1 cellular context compared by ENCODE assay signal in the genomic region with DNA sequence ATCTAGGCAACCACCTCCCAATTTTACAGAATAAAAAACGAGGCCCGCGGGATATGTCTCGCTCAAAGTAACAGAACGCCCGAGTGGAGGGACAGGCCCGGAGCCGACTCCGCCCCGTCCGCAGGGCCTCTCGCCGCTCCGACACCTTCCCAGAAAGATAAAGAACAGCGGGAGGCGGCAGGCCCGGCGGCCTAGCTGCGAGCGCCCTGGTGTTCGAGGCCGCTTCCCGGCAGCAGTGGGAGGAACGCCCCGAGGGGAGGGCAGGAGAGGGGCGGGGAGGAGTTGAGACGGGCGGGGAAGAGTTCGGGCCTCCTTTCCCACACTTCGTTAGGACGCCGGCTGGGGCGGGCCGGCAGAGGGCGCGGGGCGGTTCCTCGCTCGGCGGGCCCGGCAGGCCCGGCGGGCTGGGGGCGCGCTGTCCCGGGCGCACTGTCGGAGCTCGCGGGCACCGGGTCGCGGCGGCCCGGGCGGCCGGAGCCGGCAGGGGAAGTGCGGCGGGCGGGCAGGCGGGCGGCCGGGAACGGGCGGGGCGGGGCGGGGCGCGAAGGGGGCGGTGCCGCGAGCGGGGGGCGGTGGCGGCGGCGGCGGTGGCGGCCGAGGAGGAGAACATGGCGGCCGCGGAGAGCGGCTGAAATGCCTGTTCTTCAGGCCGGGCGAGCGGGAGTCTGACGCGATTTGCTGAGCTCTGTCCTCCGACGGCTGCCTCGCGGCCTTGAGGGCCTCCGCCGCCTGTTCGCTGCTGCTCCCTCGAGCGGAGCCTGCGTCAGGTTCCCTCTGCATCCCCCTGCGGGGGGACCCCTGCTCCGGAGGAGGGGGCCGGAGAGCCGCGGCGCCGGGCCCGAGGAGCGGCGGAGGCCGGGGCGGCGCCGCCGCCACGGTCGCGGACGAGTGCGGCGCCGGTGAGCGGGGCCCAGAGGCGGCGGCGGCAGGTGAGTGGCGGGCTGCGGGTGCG.
A peak's percentile ranks its signal among the peaks of the same experiment; 100 is the strongest.
TF ChIP-seq lines count a peak whose summit lies in the region.

A gene (plus strand): TSS at position 581 of the 952 bp plus-strand sequence. CDS start 167,424 bp downstream, outside the sequence.

TF ChIP-seq in HEK293, 187 proteins besides CTCF, POLR2A, EP300 and RAD21 (continued from another document and continues in another):
- TF ChIP-seq, protein P1, sequence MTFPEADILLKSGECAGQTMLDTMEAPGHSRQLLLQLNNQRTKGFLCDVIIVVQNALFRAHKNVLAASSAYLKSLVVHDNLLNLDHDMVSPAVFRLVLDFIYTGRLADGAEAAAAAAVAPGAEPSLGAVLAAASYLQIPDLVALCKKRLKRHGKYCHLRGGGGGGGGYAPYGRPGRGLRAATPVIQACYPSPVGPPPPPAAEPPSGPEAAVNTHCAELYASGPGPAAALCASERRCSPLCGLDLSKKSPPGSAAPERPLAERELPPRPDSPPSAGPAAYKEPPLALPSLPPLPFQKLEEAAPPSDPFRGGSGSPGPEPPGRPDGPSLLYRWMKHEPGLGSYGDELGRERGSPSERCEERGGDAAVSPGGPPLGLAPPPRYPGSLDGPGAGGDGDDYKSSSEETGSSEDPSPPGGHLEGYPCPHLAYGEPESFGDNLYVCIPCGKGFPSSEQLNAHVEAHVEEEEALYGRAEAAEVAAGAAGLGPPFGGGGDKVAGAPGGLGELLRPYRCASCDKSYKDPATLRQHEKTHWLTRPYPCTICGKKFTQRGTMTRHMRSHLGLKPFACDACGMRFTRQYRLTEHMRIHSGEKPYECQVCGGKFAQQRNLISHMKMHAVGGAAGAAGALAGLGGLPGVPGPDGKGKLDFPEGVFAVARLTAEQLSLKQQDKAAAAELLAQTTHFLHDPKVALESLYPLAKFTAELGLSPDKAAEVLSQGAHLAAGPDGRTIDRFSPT (tag by site-specific recombination; IDR thresholded peaks at IDR 0.05) = 0 out of 2 replicates have a peak, but pooled peaks have one; percentile 35
- TF ChIP-seq, protein P2, sequence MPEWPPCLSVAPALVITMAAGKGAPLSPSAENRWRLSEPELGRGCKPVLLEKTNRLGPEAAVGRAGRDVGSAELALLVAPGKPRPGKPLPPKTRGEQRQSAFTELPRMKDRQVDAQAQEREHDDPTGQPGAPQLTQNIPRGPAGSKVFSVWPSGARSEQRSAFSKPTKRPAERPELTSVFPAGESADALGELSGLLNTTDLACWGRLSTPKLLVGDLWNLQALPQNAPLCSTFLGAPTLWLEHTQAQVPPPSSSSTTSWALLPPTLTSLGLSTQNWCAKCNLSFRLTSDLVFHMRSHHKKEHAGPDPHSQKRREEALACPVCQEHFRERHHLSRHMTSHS (tag by site-specific recombination; IDR thresholded peaks at IDR 0.05) = no peak
- TF ChIP-seq BCL11A (tag by site-specific recombination; IDR thresholded peaks at IDR 0.05; ENCODE audit: low read depth) = 0 out of 2 replicates have a peak, but pooled peaks have one; percentile 24
- TF ChIP-seq KLF10 (tag by site-specific recombination; IDR thresholded peaks at IDR 0.05) = peak; percentile 57; the same call in 1 of the 2 replicates
- TF ChIP-seq ZNF416 (tag by site-specific recombination; IDR thresholded peaks at IDR 0.05) = no peak
- 0 out of 2 replicates have a peak, but pooled peaks have one; percentile 35 for TF ChIP-seq ZNF660 (tag by site-specific recombination; IDR thresholded peaks at IDR 0.05)
- TF ChIP-seq BCL11B (tag by site-specific recombination; IDR thresholded peaks at IDR 0.05; ENCODE audit: low read depth) = no peak
- TF ChIP-seq ZNF548 (tag by site-specific recombination; IDR thresholded peaks at IDR 0.05) = no peak
- TF ChIP-seq, protein P3, sequence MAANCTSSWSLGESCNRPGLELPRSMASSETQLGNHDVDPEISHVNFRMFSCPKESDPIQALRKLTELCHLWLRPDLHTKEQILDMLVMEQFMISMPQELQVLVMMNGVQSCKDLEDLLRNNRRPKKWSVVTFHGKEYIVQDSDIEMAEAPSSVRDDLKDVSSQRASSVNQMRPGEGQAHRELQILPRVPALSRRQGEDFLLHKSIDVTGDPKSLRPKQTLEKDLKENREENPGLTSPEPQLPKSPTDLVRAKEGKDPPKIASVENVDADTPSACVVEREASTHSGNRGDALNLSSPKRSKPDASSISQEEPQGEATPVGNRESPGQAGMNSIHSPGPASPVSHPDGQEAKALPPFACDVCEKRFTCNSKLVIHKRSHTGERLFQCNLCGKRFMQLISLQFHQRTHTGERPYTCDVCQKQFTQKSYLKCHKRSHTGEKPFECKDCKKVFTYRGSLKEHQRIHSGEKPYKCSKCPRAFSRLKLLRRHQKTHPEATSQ (tag by site-specific recombination; IDR thresholded peaks at IDR 0.05) = no peak
- TF ChIP-seq ZNF239 (tag by site-specific recombination; IDR thresholded peaks at IDR 0.05) = no peak
- no peak for TF ChIP-seq ZNF112 (tag by site-specific recombination; IDR thresholded peaks at IDR 0.05)
- TF ChIP-seq, protein P4, sequence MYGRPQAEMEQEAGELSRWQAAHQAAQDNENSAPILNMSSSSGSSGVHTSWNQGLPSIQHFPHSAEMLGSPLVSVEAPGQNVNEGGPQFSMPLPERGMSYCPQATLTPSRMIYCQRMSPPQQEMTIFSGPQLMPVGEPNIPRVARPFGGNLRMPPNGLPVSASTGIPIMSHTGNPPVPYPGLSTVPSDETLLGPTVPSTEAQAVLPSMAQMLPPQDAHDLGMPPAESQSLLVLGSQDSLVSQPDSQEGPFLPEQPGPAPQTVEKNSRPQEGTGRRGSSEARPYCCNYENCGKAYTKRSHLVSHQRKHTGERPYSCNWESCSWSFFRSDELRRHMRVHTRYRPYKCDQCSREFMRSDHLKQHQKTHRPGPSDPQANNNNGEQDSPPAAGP (tag by site-specific recombination; IDR thresholded peaks at IDR 0.05) = no peak; the same call in 1 of the 2 replicates
- TF ChIP-seq ZBTB1 (tag by site-specific recombination; IDR thresholded peaks at IDR 0.05) = no peak
- peak; percentile 32; the same call in 1 of the 2 replicates for TF ChIP-seq ZXDB (tag by site-specific recombination; IDR thresholded peaks at IDR 0.05)
- TF ChIP-seq, protein P5, sequence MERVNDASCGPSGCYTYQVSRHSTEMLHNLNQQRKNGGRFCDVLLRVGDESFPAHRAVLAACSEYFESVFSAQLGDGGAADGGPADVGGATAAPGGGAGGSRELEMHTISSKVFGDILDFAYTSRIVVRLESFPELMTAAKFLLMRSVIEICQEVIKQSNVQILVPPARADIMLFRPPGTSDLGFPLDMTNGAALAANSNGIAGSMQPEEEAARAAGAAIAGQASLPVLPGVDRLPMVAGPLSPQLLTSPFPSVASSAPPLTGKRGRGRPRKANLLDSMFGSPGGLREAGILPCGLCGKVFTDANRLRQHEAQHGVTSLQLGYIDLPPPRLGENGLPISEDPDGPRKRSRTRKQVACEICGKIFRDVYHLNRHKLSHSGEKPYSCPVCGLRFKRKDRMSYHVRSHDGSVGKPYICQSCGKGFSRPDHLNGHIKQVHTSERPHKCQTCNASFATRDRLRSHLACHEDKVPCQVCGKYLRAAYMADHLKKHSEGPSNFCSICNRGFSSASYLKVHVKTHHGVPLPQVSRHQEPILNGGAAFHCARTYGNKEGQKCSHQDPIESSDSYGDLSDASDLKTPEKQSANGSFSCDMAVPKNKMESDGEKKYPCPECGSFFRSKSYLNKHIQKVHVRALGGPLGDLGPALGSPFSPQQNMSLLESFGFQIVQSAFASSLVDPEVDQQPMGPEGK (tag by site-specific recombination; IDR thresholded peaks at IDR 0.05) = peak; percentile 33; the same call in 1 of the 2 replicates
- no peak for TF ChIP-seq ZNF184 (tag by site-specific recombination; IDR thresholded peaks at IDR 0.05)
- no peak for TF ChIP-seq OVOL3 (tag by site-specific recombination; IDR thresholded peaks at IDR 0.05)
- TF ChIP-seq, protein P6, sequence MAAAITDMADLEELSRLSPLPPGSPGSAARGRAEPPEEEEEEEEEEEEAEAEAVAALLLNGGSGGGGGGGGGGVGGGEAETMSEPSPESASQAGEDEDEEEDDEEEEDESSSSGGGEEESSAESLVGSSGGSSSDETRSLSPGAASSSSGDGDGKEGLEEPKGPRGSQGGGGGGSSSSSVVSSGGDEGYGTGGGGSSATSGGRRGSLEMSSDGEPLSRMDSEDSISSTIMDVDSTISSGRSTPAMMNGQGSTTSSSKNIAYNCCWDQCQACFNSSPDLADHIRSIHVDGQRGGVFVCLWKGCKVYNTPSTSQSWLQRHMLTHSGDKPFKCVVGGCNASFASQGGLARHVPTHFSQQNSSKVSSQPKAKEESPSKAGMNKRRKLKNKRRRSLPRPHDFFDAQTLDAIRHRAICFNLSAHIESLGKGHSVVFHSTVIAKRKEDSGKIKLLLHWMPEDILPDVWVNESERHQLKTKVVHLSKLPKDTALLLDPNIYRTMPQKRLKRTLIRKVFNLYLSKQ (tag by site-specific recombination; IDR thresholded peaks at IDR 0.05; ENCODE audit: borderline replicate concordance) = no peak
- TF ChIP-seq ZNF23 (tag by site-specific recombination; IDR thresholded peaks at IDR 0.05; ENCODE audit: borderline replicate concordance) = no peak
- no peak for TF ChIP-seq SALL2 (tag by site-specific recombination; IDR thresholded peaks at IDR 0.05; ENCODE audit: borderline replicate concordance)
- no peak for TF ChIP-seq ZNF324 (tag by site-specific recombination; IDR thresholded peaks at IDR 0.05)
- TF ChIP-seq, protein P7, sequence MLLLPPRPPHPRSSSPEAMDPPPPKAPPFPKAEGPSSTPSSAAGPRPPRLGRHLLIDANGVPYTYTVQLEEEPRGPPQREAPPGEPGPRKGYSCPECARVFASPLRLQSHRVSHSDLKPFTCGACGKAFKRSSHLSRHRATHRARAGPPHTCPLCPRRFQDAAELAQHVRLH (tag by site-specific recombination; IDR thresholded peaks at IDR 0.05) = no peak
- TF ChIP-seq ZNF701 (tag by site-specific recombination; IDR thresholded peaks at IDR 0.05) = no peak
- TF ChIP-seq, protein P8, sequence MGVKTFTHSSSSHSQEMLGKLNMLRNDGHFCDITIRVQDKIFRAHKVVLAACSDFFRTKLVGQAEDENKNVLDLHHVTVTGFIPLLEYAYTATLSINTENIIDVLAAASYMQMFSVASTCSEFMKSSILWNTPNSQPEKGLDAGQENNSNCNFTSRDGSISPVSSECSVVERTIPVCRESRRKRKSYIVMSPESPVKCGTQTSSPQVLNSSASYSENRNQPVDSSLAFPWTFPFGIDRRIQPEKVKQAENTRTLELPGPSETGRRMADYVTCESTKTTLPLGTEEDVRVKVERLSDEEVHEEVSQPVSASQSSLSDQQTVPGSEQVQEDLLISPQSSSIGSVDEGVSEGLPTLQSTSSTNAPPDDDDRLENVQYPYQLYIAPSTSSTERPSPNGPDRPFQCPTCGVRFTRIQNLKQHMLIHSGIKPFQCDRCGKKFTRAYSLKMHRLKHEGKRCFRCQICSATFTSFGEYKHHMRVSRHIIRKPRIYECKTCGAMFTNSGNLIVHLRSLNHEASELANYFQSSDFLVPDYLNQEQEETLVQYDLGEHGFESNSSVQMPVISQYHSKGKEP (tag by site-specific recombination; IDR thresholded peaks at IDR 0.05) = peak; percentile 14; the same call in 1 of the 2 replicates
- no peak for TF ChIP-seq ZNF707 (tag by site-specific recombination; IDR thresholded peaks at IDR 0.05)
- TF ChIP-seq KLF9 (tag by site-specific recombination; IDR thresholded peaks at IDR 0.05; ENCODE audit: low read depth) = peak; percentile 50; the same call in 1 of the 2 replicates
- TF ChIP-seq, protein P9, sequence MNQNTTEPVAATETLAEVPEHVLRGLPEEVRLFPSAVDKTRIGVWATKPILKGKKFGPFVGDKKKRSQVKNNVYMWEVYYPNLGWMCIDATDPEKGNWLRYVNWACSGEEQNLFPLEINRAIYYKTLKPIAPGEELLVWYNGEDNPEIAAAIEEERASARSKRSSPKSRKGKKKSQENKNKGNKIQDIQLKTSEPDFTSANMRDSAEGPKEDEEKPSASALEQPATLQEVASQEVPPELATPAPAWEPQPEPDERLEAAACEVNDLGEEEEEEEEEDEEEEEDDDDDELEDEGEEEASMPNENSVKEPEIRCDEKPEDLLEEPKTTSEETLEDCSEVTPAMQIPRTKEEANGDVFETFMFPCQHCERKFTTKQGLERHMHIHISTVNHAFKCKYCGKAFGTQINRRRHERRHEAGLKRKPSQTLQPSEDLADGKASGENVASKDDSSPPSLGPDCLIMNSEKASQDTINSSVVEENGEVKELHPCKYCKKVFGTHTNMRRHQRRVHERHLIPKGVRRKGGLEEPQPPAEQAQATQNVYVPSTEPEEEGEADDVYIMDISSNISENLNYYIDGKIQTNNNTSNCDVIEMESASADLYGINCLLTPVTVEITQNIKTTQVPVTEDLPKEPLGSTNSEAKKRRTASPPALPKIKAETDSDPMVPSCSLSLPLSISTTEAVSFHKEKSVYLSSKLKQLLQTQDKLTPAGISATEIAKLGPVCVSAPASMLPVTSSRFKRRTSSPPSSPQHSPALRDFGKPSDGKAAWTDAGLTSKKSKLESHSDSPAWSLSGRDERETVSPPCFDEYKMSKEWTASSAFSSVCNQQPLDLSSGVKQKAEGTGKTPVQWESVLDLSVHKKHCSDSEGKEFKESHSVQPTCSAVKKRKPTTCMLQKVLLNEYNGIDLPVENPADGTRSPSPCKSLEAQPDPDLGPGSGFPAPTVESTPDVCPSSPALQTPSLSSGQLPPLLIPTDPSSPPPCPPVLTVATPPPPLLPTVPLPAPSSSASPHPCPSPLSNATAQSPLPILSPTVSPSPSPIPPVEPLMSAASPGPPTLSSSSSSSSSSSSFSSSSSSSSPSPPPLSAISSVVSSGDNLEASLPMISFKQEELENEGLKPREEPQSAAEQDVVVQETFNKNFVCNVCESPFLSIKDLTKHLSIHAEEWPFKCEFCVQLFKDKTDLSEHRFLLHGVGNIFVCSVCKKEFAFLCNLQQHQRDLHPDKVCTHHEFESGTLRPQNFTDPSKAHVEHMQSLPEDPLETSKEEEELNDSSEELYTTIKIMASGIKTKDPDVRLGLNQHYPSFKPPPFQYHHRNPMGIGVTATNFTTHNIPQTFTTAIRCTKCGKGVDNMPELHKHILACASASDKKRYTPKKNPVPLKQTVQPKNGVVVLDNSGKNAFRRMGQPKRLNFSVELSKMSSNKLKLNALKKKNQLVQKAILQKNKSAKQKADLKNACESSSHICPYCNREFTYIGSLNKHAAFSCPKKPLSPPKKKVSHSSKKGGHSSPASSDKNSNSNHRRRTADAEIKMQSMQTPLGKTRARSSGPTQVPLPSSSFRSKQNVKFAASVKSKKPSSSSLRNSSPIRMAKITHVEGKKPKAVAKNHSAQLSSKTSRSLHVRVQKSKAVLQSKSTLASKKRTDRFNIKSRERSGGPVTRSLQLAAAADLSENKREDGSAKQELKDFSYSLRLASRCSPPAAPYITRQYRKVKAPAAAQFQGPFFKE (tag by site-specific recombination; IDR thresholded peaks at IDR 0.05; ENCODE audit: borderline replicate concordance) = no peak
- no peak for TF ChIP-seq ZNF747 (tag by site-specific recombination; IDR thresholded peaks at IDR 0.05)
- peak; percentile 87; the same call in 1 of the 2 replicates for TF ChIP-seq ZNF610 (tag by site-specific recombination; IDR thresholded peaks at IDR 0.05; ENCODE audit: borderline replicate concordance)
- TF ChIP-seq ZNF624 (tag by site-specific recombination; IDR thresholded peaks at IDR 0.05) = no peak
- no peak; the same call in none of the 2 replicates for TF ChIP-seq SP7 (tag by site-specific recombination; IDR thresholded peaks at IDR 0.05)
- peak; percentile 38 for TF ChIP-seq GLIS1 (tag by site-specific recombination; IDR thresholded peaks at IDR 0.05)
- peak; percentile 87 for TF ChIP-seq ZSCAN30 (tag by site-specific recombination; IDR thresholded peaks at IDR 0.05)
- TF ChIP-seq, protein P10, sequence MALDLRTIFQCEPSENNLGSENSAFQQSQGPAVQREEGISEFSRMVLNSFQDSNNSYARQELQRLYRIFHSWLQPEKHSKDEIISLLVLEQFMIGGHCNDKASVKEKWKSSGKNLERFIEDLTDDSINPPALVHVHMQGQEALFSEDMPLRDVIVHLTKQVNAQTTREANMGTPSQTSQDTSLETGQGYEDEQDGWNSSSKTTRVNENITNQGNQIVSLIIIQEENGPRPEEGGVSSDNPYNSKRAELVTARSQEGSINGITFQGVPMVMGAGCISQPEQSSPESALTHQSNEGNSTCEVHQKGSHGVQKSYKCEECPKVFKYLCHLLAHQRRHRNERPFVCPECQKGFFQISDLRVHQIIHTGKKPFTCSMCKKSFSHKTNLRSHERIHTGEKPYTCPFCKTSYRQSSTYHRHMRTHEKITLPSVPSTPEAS (tag by site-specific recombination; IDR thresholded peaks at IDR 0.05) = no peak
- no peak for TF ChIP-seq GLI4 (tag by site-specific recombination; IDR thresholded peaks at IDR 0.05)
